Comparison of ENCODE assay signal across 8 cellular contexts in genomic region chr15:96330450-96331140, GRCh38. TPM values are rescaled to one million over a fixed set of nuclear protein-coding genes. Genes with fewer than 3 reads are reported as not detected.
A peak's percentile ranks its signal among the peaks of the same experiment; 100 is the strongest.
DNase-seq lines count a peak whose midpoint lies in the region; ATAC-seq lines count a peak whose summit lies in the region.

TSS of gene NR2F2 (plus strand) at chr15:96330700. CDS start at chr15:96332106, 1,406 bp downstream.

- DNase-seq in activated CD8-positive, alpha-beta memory T cell treated with anti-CD3 and anti-CD28 coated beads, Interleukin-2, amount 50 U/mL, for 48 hours = peak; percentile 72
- no peak for DNase-seq in activated CD8-positive, alpha-beta memory T cell treated with anti-CD3 and anti-CD28 coated beads, Interleukin-2, amount 50 U/mL, for 4 hours
- DNase-seq in NCI-H2107 treated with DMSO at 0.1 percent for 48 hours (lab: John Stamatoyannopoulos, UW; ENCODE audit: unreplicated experiment) = peak; percentile 67
- peak; percentile 47 for DNase-seq in activated CD4-positive, CD25-positive, alpha-beta regulatory T cell treated with anti-CD3 and anti-CD28 coated beads, Interleukin-2, amount 50 U/mL, for 72 hours
- DNase-seq in epidermal melanocyte (ENCODE audit: insufficient read length, low spot score) = peak; percentile 91
- peak; percentile 98 for DNase-seq in mesendoderm
- DNase-seq in stimulated activated effector memory CD8-positive, alpha-beta T cell treated with anti-CD3 and anti-CD28 coated beads, Interleukin-12 subunit alpha, Interleukin-12 subunit beta, amount 100 ng/mL, for 72 hours (ENCODE audit: low spot score in 2 of 2) = peak in 1 of 2 donors; percentile 70

- no peak within 1 kb of the TSS for H3K4ac ChIP-seq in mesendoderm (ENCODE audit: low read depth, low read length)

- H3K4me3 ChIP-seq in mesendoderm (ENCODE audit: low read length) = peak within 1 kb of the TSS; percentile 37

- peak within 1 kb of the TSS; percentile 77 for H3K18ac ChIP-seq in mesendoderm (ENCODE audit: low read length)

- peaks cover 66% of the 10 kb centered on the region for H3K27me3 ChIP-seq in mesendoderm (ENCODE audit: insufficient read depth, low read length, poor library complexity)

- H3K79me1 ChIP-seq in mesendoderm (ENCODE audit: low read length) = no peaks in the 10 kb centered on the region

- peak within 1 kb of the TSS; percentile 63 for H3K56ac ChIP-seq in mesendoderm (ENCODE audit: low read length)

- H3K27ac Mint-ChIP-seq in stimulated activated effector memory CD8-positive, alpha-beta T cell treated with anti-CD3 and anti-CD28 coated beads, Interleukin-12 subunit alpha, Interleukin-12 subunit beta, amount 100 ng/mL, for 72 hours = no peak within 1 kb of the TSS

- no peaks in the 10 kb centered on the region for H3K9me3 Mint-ChIP-seq in stimulated activated effector memory CD8-positive, alpha-beta T cell treated with anti-CD3 and anti-CD28 coated beads, Interleukin-12 subunit alpha, Interleukin-12 subunit beta, amount 100 ng/mL, for 72 hours

- H2BK5ac ChIP-seq in mesendoderm (ENCODE audit: low read length) = no peak within 1 kb of the TSS

- WGBS in mesendoderm (ENCODE audit: extremely low coverage, insufficient coverage, low lambda C conversion rate) = no CpG with 5 or more reads among the region's 78 CpGs

- H2AK5ac ChIP-seq in mesendoderm (ENCODE audit: low read length) = no peak within 1 kb of the TSS

- H3K4me1 ChIP-seq in mesendoderm (ENCODE audit: control insufficient read depth, low read depth, low read length) = peaks cover 6% of the 10 kb centered on the region

- H3K36me3 Mint-ChIP-seq in stimulated activated effector memory CD8-positive, alpha-beta T cell treated with anti-CD3 and anti-CD28 coated beads, Interleukin-12 subunit alpha, Interleukin-12 subunit beta, amount 100 ng/mL, for 72 hours = peaks cover 16% of the 10 kb centered on the region

- no peak within 1 kb of the TSS for H4K8ac ChIP-seq in mesendoderm (ENCODE audit: low read depth, low read length)

- no peaks in the 10 kb centered on the region for H3K36me3 ChIP-seq in mesendoderm (ENCODE audit: control insufficient read depth, insufficient read depth, low read length)

- H3K9ac ChIP-seq in mesendoderm (ENCODE audit: low read length) = peak within 1 kb of the TSS; percentile 50

- peak within 1 kb of the TSS; percentile 88 for H3K4me2 ChIP-seq in mesendoderm (ENCODE audit: low read length)

- no peak within 1 kb of the TSS for H2BK15ac ChIP-seq in mesendoderm (replicated peaks; ENCODE audit: low read depth)

- H3K23ac ChIP-seq in mesendoderm (ENCODE audit: low read length) = no peak within 1 kb of the TSS

- H4K5ac ChIP-seq in mesendoderm (ENCODE audit: low read length) = no peak within 1 kb of the TSS

- H2BK120ac ChIP-seq in mesendoderm (ENCODE audit: low read depth, low read length) = no peak within 1 kb of the TSS

- peaks cover 33% of the 10 kb centered on the region for H3K4me1 Mint-ChIP-seq in stimulated activated effector memory CD8-positive, alpha-beta T cell treated with anti-CD3 and anti-CD28 coated beads, Interleukin-12 subunit alpha, Interleukin-12 subunit beta, amount 100 ng/mL, for 72 hours

- H3K79me2 ChIP-seq in mesendoderm (ENCODE audit: control insufficient read depth, insufficient read depth, low read length) = no peaks in the 10 kb centered on the region

- peak; percentile 53 for ATAC-seq in HG03039 (IDR thresholded peaks at IDR 0.05; ENCODE audit: unreplicated experiment)
- ATAC-seq in stimulated activated effector memory CD8-positive, alpha-beta T cell treated with anti-CD3 and anti-CD28 coated beads, Interleukin-12 subunit alpha, Interleukin-12 subunit beta, amount 100 ng/mL, for 72 hours = peak; percentile 82

- H3K4me3 Mint-ChIP-seq in stimulated activated effector memory CD8-positive, alpha-beta T cell treated with anti-CD3 and anti-CD28 coated beads, Interleukin-12 subunit alpha, Interleukin-12 subunit beta, amount 100 ng/mL, for 72 hours = peak within 1 kb of the TSS; percentile 72

- H3K27ac ChIP-seq in mesendoderm (ENCODE audit: low read depth, low read length) = no peak within 1 kb of the TSS

RNA-seq across cellular contexts. Expression of gene NR2F2, which starts in this region (rescaled TPM):
- 0.03 TPM for polyA plus RNA-seq in mesendoderm (2013, experiment 1 of 2)
- polyA plus RNA-seq in mesendoderm (2013, experiment 2 of 2) = 0.04 TPM
